ENCODE assay signal across 28 cellular contexts in genomic region chr18:78602430-78602829, GRCh38.
DNase-seq lines count a peak whose midpoint lies in the region; FAIRE-seq and TF ChIP-seq lines count a peak whose summit lies in the region.
"Had no signal": no experiment of that assay in that cellular context is flagged by ENCODE, and none has a peak within 500 bp of the region (broad histone marks: within the 10 kb centered on the region; RNA-seq: fewer than 3 reads in every experiment).

No MANE protein-coding gene starts in this region.

- H3K18ac ChIP-seq in neuronal stem cell (ENCODE audit: low read length): peak overlapping the region; percentile 54

- peak overlapping the region; percentile 3 for H3K23ac ChIP-seq in neuronal stem cell (ENCODE audit: low read depth, low read length, poor library complexity)

- 90 to 96% methylated on average over 5 to 12 of the region's 12 CpGs for WGBS in endodermal cell (ENCODE audit: insufficient coverage in 1 of 2, insufficient read length in 1 of 2), 2 experiments
- WGBS in neuronal stem cell (ENCODE audit: extremely low coverage in 2 of 2, insufficient read length in 2 of 2, insufficient replicate concordance in 1 of 2), 2 donors: no CpG with 5 or more reads among the region's 12 CpGs
- 75 to 88% (median 86%) methylated on average over 12 of the region's 12 CpGs for WGBS in small intestine, 3 donors

- no peaks in the 10 kb centered on the region for H3K36me3 Mint-ChIP-seq in endodermal cell (ENCODE audit: low read depth)
- H3K36me3 Mint-ChIP-seq: CD14-positive monocyte; CD4-positive, CD25-positive, alpha-beta regulatory T cell had no signal

- H2AFZ ChIP-seq in neuronal stem cell (ENCODE audit: low read length): no peak overlapping the region

- no peaks in the 10 kb centered on the region for H3K4me1 ChIP-seq in endodermal cell (ENCODE audit: control insufficient read depth, insufficient read depth, low read length)
- H3K4me1 ChIP-seq in neuronal stem cell (ENCODE audit: control insufficient read depth in 2 of 2, insufficient read depth in 1 of 2, low read depth in 1 of 2, low read length in 2 of 2): no peaks in the 10 kb centered on the region
- H3K4me1 ChIP-seq in small intestine (ENCODE audit: control insufficient read depth in 2 of 2, insufficient read depth in 1 of 2, low read depth in 1 of 2, low read length in 1 of 2): no peaks in the 10 kb centered on the region
- H3K4me1 ChIP-seq: BE2C, BLaER1 had no signal

- no peaks in the 10 kb centered on the region for H3K79me1 ChIP-seq in neuronal stem cell (ENCODE audit: low read depth, low read length)

- TF ChIP-seq CTCF in endodermal cell (conservative IDR thresholded peaks at IDR 0.05): no peak

- no peak overlapping the region for H3K4ac ChIP-seq in neuronal stem cell (ENCODE audit: low read length)

- H3K4me1 Mint-ChIP-seq in endodermal cell: no peaks in the 10 kb centered on the region
- H3K4me1 Mint-ChIP-seq: CD14-positive monocyte; CD4-positive, CD25-positive, alpha-beta regulatory T cell; CD8-positive, alpha-beta memory T cell had no signal

- H3K27me3 Mint-ChIP-seq in endodermal cell (ENCODE audit: insufficient read depth): no peaks in the 10 kb centered on the region
- H3K27me3 Mint-ChIP-seq: CD4-positive, alpha-beta memory T cell; CD4-positive, CD25-positive, alpha-beta regulatory T cell had no signal

- peak; percentile 24 for DNase-seq in endodermal cell
- peak; percentile 19 for DNase-seq in islet precursor cell
- no peak for DNase-seq in neuronal stem cell (ENCODE audit: low spot score)
- DNase-seq in ureter (ENCODE audit: low spot score): peak; percentile 33
- DNase-seq in small intestine: no peak
- no peak for DNase-seq in T-helper 9 cell
- DNase-seq in activated CD4-positive, alpha-beta T cell treated with anti-CD3 and anti-CD28 coated beads for 48 hours: no peak
- DNase-seq: 8988T; ACHN; BE2C; C1 segment of cervical spinal cord; CD4-positive, alpha-beta memory T cell; CD4-positive, CD25-positive, alpha-beta regulatory T cell; CD8-positive, alpha-beta memory T cell; COR-L47; DMS 273 treated with DMSO at 0.1 percent for 48 hours; DMS153; DMS53; DMS79; DND-41; EL; GDM1 had no signal

- H4K8ac ChIP-seq in neuronal stem cell (ENCODE audit: low read depth, low read length): no peak overlapping the region

- H2BK120ac ChIP-seq in neuronal stem cell (ENCODE audit: low read depth, low read length): no peak overlapping the region

- peak overlapping the region; percentile 67 for H3K14ac ChIP-seq in neuronal stem cell (ENCODE audit: low read length)

- no peak overlapping the region for H2AK5ac ChIP-seq in neuronal stem cell (ENCODE audit: low read depth, low read length)

- H3K27ac ChIP-seq in endodermal cell (ENCODE audit: low read depth, low read length): no peak overlapping the region
- H3K27ac ChIP-seq in neuronal stem cell (replicated peaks; ENCODE audit: low read length): no peak overlapping the region
- H3K27ac ChIP-seq in small intestine (ENCODE audit: low read depth in 1 of 2, low read length in 1 of 2): no peak overlapping the region
- H3K27ac ChIP-seq: BLaER1 had no signal

- H3K27me3 ChIP-seq in endodermal cell (ENCODE audit: control insufficient read depth, insufficient read depth, low read length, poor library complexity, severe bottlenecking) (no peaks in the 10 kb centered on the region), neuronal stem cell (ENCODE audit: control insufficient read depth in 3 of 3, insufficient read depth in 3 of 3, low read depth in 1 of 3, low read length in 3 of 3) (no peaks in the 10 kb centered on the region), small intestine (ENCODE audit: control insufficient read depth in 2 of 2, insufficient read depth in 2 of 2, low read length in 2 of 2) (peaks cover 0 to 2% of the 10 kb centered on the region in 2 donors)
- H3K27me3 ChIP-seq: BLaER1 had no signal

- no peak for FAIRE-seq in small intestine (lab: Jason Lieb, UNC)
- FAIRE-seq: A204.1, GM12878, GM12892, GM18507 had no signal

- H3K9me3 Mint-ChIP-seq in endodermal cell: no peaks in the 10 kb centered on the region

- H3K4me2 ChIP-seq in neuronal stem cell (ENCODE audit: insufficient read depth, low read length, poor library complexity, severe bottlenecking): no peak overlapping the region
- H3K4me2 ChIP-seq: BLaER1 had no signal

- H3K4me3 ChIP-seq in endodermal cell (ENCODE audit: low read length) (no peak overlapping the region), neuronal stem cell (ENCODE audit: low read length in 2 of 2) (no peak overlapping the region), small intestine (ENCODE audit: low read depth in 1 of 2, low read length in 2 of 2) (no peak overlapping the region)
- H3K4me3 ChIP-seq: BLaER1, GM12878 had no signal

- H2BK12ac ChIP-seq in neuronal stem cell (ENCODE audit: low read length): no peak overlapping the region

- H3K9me3 ChIP-seq in endodermal cell (ENCODE audit: control insufficient read depth, low read length) (no peaks in the 10 kb centered on the region), neuronal stem cell (replicated peaks in 1 of 2; ENCODE audit: control insufficient read depth in 2 of 2, insufficient read depth in 1 of 2, low read depth in 1 of 2, low read length in 2 of 2) (peaks cover 0 to 6% of the 10 kb centered on the region in 2 donors), small intestine (ENCODE audit: control insufficient read depth, low read depth) (no peaks in the 10 kb centered on the region)
- H3K9me3 ChIP-seq: BE2C, BLaER1 had no signal

- H3K9ac ChIP-seq in endodermal cell (ENCODE audit: extremely low read depth, low read length, poor library complexity, severe bottlenecking) (no peak overlapping the region), neuronal stem cell (ENCODE audit: low read depth, low read length, poor library complexity) (no peak overlapping the region)
- H3K9ac ChIP-seq: BLaER1 had no signal

- H2BK5ac ChIP-seq in neuronal stem cell (ENCODE audit: low read length): no peak overlapping the region

- no peak overlapping the region for H3K4me3 Mint-ChIP-seq in endodermal cell
- H3K4me3 Mint-ChIP-seq: CD14-positive monocyte; CD4-positive, alpha-beta memory T cell; CD4-positive, CD25-positive, alpha-beta regulatory T cell; CD8-positive, alpha-beta memory T cell had no signal

- H3K36me3 ChIP-seq in endodermal cell (ENCODE audit: control insufficient read depth, insufficient read depth, low read length): no peaks in the 10 kb centered on the region
- H3K36me3 ChIP-seq in neuronal stem cell (replicated peaks in 1 of 2; ENCODE audit: control insufficient read depth in 2 of 2, insufficient read depth in 2 of 2, low read length in 2 of 2): no peaks in the 10 kb centered on the region
- H3K36me3 ChIP-seq in small intestine (ENCODE audit: control insufficient read depth in 2 of 2, insufficient read depth in 2 of 2, low read length in 2 of 2): no peaks in the 10 kb centered on the region
- H3K36me3 ChIP-seq: BE2C, BLaER1 had no signal

- H3K27ac Mint-ChIP-seq in endodermal cell: no peak overlapping the region
- H3K27ac Mint-ChIP-seq: CD14-positive monocyte; CD4-positive, alpha-beta memory T cell had no signal

- H4K91ac ChIP-seq in neuronal stem cell (ENCODE audit: low read depth, low read length, poor library complexity): no peak overlapping the region

- H2BK15ac ChIP-seq in neuronal stem cell (ENCODE audit: low read length): no peak overlapping the region

Comparison
In these comparisons a context has a peak if more than half of its experiments do, and no peak if none do; other contexts are left out.
1. DNase-seq: peak in endodermal cell (single experiment), islet precursor cell (single experiment) and ureter (single experiment); none in neuronal stem cell (single experiment), small intestine (single experiment), T-helper 9 cell (single experiment) and activated CD4-positive, alpha-beta T cell treated with anti-CD3 and anti-CD28 coated beads for 48 hours (single experiment).